ENCODE assay signal across 8 cellular contexts in genomic region chr1:12231276-12231595, GRCh38. TPM values are rescaled to one million over a fixed set of nuclear protein-coding genes. Genes with fewer than 3 reads are reported as not detected.
DNase-seq lines count a peak whose midpoint lies in the region; ATAC-seq and TF ChIP-seq lines count a peak whose summit lies in the region.

No MANE protein-coding gene starts in this region.

- intact Hi-C loops in activated CD4-positive, alpha-beta T cell treated with anti-CD3 and anti-CD28 coated beads, Interleukin-2, amount 10 ng/mL, durations not matched to agents 24 days and 14 days (cut with micrococcal nuclease): no loop called here
- intact Hi-C loops in left lung (cut with DNase I): no loop called here

- peaks cover 8% of the 10 kb centered on the region for H3K4me1 Mint-ChIP-seq in activated CD4-positive, alpha-beta T cell treated with anti-CD3 and anti-CD28 coated beads, Interleukin-2, amount 10 ng/mL, durations not matched to agents 24 days and 14 days

- peaks cover 0 to 22% of the 10 kb centered on the region in 2 donors for H3K36me3 ChIP-seq in left lung
- peaks cover 14% of the 10 kb centered on the region for H3K36me3 ChIP-seq in suprapubic skin

- WGBS in suprapubic skin: 15% methylated on average over 4 of the region's 4 CpGs

- H3K27ac ChIP-seq in left lung: peak overlapping the region; percentile 84 to 86
- H3K27ac ChIP-seq in suprapubic skin: peak overlapping the region; percentile 96

- no peak for TF ChIP-seq EP300 in suprapubic skin (IDR thresholded peaks at IDR 0.05)

- peak overlapping the region; percentile 87 for H3K4me3 Mint-ChIP-seq in activated CD4-positive, alpha-beta T cell treated with anti-CD3 and anti-CD28 coated beads, Interleukin-2, amount 10 ng/mL, durations not matched to agents 24 days and 14 days

- no peak for TF ChIP-seq POLR2A in suprapubic skin (IDR thresholded peaks at IDR 0.05)

- H3K27ac Mint-ChIP-seq in activated CD4-positive, alpha-beta T cell treated with anti-CD3 and anti-CD28 coated beads, Interleukin-2, amount 10 ng/mL, durations not matched to agents 24 days and 14 days: peak overlapping the region; percentile 59

- peaks cover 10% of the 10 kb centered on the region for H3K36me3 Mint-ChIP-seq in activated CD4-positive, alpha-beta T cell treated with anti-CD3 and anti-CD28 coated beads, Interleukin-2, amount 10 ng/mL, durations not matched to agents 24 days and 14 days (ENCODE audit: low read depth)

- H3K27me3 ChIP-seq in left lung: no peaks in the 10 kb centered on the region
- H3K27me3 ChIP-seq in suprapubic skin: no peaks in the 10 kb centered on the region

- H3K4me3 ChIP-seq in astrocyte of the cerebellum (ENCODE audit: low read depth, low read length) (peak overlapping the region; percentile 94), left lung (peak overlapping the region; percentile 97 to 98), suprapubic skin (peak overlapping the region; percentile 89)

- TF ChIP-seq CTCF in astrocyte of the cerebellum (IDR thresholded peaks at IDR 0.05; ENCODE audit: low read depth, low read length, missing control alignments) (no peak), left lung (IDR thresholded peaks at IDR 0.05) (no peak), suprapubic skin (IDR thresholded peaks at IDR 0.05) (no peak)

- H3K9me3 ChIP-seq in left lung (no peaks in the 10 kb centered on the region), suprapubic skin (no peaks in the 10 kb centered on the region)

- H3K4me1 ChIP-seq in left lung: peaks cover 0 to 27% of the 10 kb centered on the region in 2 donors
- peaks cover 34% of the 10 kb centered on the region for H3K4me1 ChIP-seq in suprapubic skin

- no peaks in the 10 kb centered on the region for H3K9me3 Mint-ChIP-seq in activated CD4-positive, alpha-beta T cell treated with anti-CD3 and anti-CD28 coated beads, Interleukin-2, amount 10 ng/mL, durations not matched to agents 24 days and 14 days

- H3K27me3 Mint-ChIP-seq in activated CD4-positive, alpha-beta T cell treated with anti-CD3 and anti-CD28 coated beads, Interleukin-2, amount 10 ng/mL, durations not matched to agents 24 days and 14 days: peaks cover 4% of the 10 kb centered on the region

- ATAC-seq in left lung (peak; percentile 68), GM18520 (IDR thresholded peaks at IDR 0.05; ENCODE audit: unreplicated experiment) (no peak)

- DNase-seq in activated CD4-positive, alpha-beta T cell treated with anti-CD3 and anti-CD28 coated beads, Interleukin-2, amount 10 ng/mL, durations not matched to agents 24 days and 14 days: no peak
- DNase-seq in activated CD4-positive, alpha-beta T cell treated with anti-CD3 and anti-CD28 coated beads for 4 hours: no peak
- DNase-seq in astrocyte of the cerebellum (ENCODE audit: low read depth) (no peak), left lung (no peak), suprapubic skin (ENCODE audit: low spot score in 2 of 2) (no peak), activated gamma-delta T cell (lab: John Stamatoyannopoulos, UW) (no peak), dedifferentiated amniotic fluid mesenchymal stem cell (ENCODE audit: extremely low spot score) (no peak)

- in situ Hi-C loops in astrocyte of the cerebellum (cut with HindIII; ENCODE audit: low sequenced_read_pairs): no loop called here

RNA-seq across cellular contexts. Expression of gene VPS13D, which starts 1.4 kb away (rescaled TPM):
- 26.9 and 30.8 TPM in 2 replicates for total RNA-seq in activated CD4-positive, alpha-beta T cell treated with anti-CD3 and anti-CD28 coated beads, Interleukin-2, amount 10 ng/mL, durations not matched to agents 24 days and 14 days
- total RNA-seq in left lung: 10 to 100 TPM; 58.4 to 62.3 TPM
- total RNA-seq in suprapubic skin: 100 to 1,000 TPM in 3 of 4 donors, 10 to 100 TPM in 1; 94.4 to 472 (median 163) TPM
